ENCODE assay signal across 1 cellular context in the genomic region with DNA sequence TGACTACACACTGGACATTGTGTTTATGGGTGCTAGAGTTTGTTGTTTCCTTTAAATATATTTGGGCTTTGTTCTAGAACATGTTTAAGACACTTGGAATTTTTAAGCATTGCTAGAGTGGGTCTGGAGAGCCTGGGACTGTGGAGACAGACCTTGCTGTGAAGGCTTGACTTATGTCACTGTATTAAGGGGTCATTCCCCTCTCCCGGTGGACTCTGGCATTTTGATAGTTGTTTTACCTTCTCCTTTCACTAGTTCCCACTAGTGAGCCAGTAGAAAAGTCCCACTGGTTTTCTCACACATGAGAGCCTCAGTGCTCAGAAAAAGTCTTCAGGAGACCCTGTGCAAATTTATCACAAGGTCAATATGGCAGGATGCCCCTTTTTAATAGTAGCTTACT.
TF ChIP-seq lines count a peak whose summit lies in the region.

No MANE protein-coding gene starts in this region.

TF ChIP-seq in HepG2, 621 proteins besides CTCF, POLR2A, EP300 and RAD21:
- TF ChIP-seq MLLT10 (CRISPR knock-in tag; IDR thresholded peaks at IDR 0.05) (no peak), ZKSCAN8 (CRISPR knock-in tag; IDR thresholded peaks at IDR 0.05; ENCODE audit: borderline replicate concordance) (no peak), NFIB (CRISPR knock-in tag; IDR thresholded peaks at IDR 0.05; ENCODE audit: borderline replicate concordance) (no peak), SMYD3 (CRISPR knock-in tag; IDR thresholded peaks at IDR 0.05) (no peak), ZNF432 (CRISPR knock-in tag; IDR thresholded peaks at IDR 0.05; ENCODE audit: borderline replicate concordance) (no peak), ZNF34 (CRISPR knock-in tag; IDR thresholded peaks at IDR 0.05; ENCODE audit: borderline replicate concordance) (no peak)
- TF ChIP-seq, protein P1, sequence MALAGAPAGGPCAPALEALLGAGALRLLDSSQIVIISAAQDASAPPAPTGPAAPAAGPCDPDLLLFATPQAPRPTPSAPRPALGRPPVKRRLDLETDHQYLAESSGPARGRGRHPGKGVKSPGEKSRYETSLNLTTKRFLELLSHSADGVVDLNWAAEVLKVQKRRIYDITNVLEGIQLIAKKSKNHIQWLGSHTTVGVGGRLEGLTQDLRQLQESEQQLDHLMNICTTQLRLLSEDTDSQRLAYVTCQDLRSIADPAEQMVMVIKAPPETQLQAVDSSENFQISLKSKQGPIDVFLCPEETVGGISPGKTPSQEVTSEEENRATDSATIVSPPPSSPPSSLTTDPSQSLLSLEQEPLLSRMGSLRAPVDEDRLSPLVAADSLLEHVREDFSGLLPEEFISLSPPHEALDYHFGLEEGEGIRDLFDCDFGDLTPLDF (CRISPR knock-in tag; IDR thresholded peaks at IDR 0.05) = no peak
- TF ChIP-seq, protein P2, sequence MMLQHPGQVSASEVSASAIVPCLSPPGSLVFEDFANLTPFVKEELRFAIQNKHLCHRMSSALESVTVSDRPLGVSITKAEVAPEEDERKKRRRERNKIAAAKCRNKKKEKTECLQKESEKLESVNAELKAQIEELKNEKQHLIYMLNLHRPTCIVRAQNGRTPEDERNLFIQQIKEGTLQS (CRISPR knock-in tag; IDR thresholded peaks at IDR 0.05) = no peak
TF ChIP-seq in HepG2: peak in this region for 0.
